Comparison of ENCODE assay signal across 8 cellular contexts in the genomic region with DNA sequence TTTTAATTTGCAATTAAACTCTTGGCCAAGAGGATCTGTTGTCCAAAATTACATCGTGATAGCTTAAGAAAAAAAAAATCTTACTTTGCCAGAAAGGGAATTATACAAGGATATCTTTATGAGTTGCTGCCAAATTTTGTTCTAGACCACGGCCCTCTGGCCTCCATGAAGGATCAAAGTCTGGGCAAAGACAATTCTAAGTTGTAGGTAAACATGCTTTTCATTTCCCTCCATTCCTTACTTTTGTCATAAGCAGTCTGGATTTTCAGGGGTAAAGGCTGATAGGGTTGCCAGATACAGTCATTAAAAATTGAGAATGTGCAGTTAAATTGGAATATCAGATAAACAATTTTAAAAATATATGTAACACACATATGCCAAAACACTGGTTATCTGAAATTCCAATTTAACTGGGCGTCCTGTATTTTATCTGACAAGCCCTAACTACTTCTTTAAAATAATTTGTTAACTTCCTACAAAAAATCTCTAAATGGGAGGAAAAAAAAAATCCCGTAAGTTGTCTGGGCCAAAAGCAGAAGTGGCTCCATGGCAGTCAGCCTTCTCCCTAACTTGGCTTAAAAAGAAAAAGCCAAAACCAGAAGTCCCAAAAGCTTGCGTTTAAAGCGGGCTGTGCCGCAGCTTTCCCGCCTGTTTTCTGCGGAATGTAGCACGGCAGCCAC.
A peak's percentile ranks its signal among the peaks of the same experiment; 100 is the strongest.
DNase-seq lines count a peak whose midpoint lies in the region; ATAC-seq and TF ChIP-seq lines count a peak whose summit lies in the region.

No MANE protein-coding gene starts in this region.

- H3K79me2 ChIP-seq in hepatocyte = peaks cover 34% of the 10 kb centered on the region

- H3K9me3 ChIP-seq in hepatocyte (ENCODE audit: low read depth) = no peaks in the 10 kb centered on the region

- H3K27ac ChIP-seq in hepatocyte = peak overlapping the region; percentile 100

- H4K20me1 ChIP-seq in hepatocyte (ENCODE audit: insufficient read depth, poor library complexity, severe bottlenecking) = no peaks in the 10 kb centered on the region

- H3K9me3 Mint-ChIP-seq in T-cell = no peaks in the 10 kb centered on the region
- no peaks in the 10 kb centered on the region for H3K9me3 Mint-ChIP-seq in stimulated activated naive B cell treated with anti-CD40 and anti-IgM and Interleukin-4, amounts not matched to agents 10 μg/mL and 1 μg/mL and 100 μg/mL, for 72 hours

- H3K27me3 Mint-ChIP-seq in T-cell = no peaks in the 10 kb centered on the region
- no peaks in the 10 kb centered on the region for H3K27me3 Mint-ChIP-seq in stimulated activated naive B cell treated with anti-CD40 and anti-IgM and Interleukin-4, amounts not matched to agents 10 μg/mL and 1 μg/mL and 100 μg/mL, for 72 hours

- no peaks in the 10 kb centered on the region for H3K9me2 ChIP-seq in hepatocyte (replicated peaks; ENCODE audit: insufficient read depth)

- peaks cover 7% of the 10 kb centered on the region for H3K4me1 ChIP-seq in hepatocyte (ENCODE audit: insufficient read depth)

- peak overlapping the region; percentile 74 for H2AFZ ChIP-seq in hepatocyte

- peaks cover 33 to 37% (median 37%) of the 10 kb centered on the region in 3 donors for H3K4me1 Mint-ChIP-seq in T-cell
- peaks cover 20 to 47% of the 10 kb centered on the region in 2 donors for H3K4me1 Mint-ChIP-seq in stimulated activated naive B cell treated with anti-CD40 and anti-IgM and Interleukin-4, amounts not matched to agents 10 μg/mL and 1 μg/mL and 100 μg/mL, for 72 hours

- POLR2A ChIA-PET in T-cell (lab: Charles Lee) = no interaction called here

- peak overlapping the region; percentile 80 to 97 (median 90) for H3K4me3 Mint-ChIP-seq in T-cell
- peak overlapping the region; percentile 86 to 89 for H3K4me3 Mint-ChIP-seq in stimulated activated naive B cell treated with anti-CD40 and anti-IgM and Interleukin-4, amounts not matched to agents 10 μg/mL and 1 μg/mL and 100 μg/mL, for 72 hours

- H3K27me3 ChIP-seq in hepatocyte = no peaks in the 10 kb centered on the region

- H3K27ac Mint-ChIP-seq in T-cell = peak overlapping the region; percentile 98
- peak overlapping the region; percentile 100 for H3K27ac Mint-ChIP-seq in stimulated activated naive B cell treated with anti-CD40 and anti-IgM and Interleukin-4, amounts not matched to agents 10 μg/mL and 1 μg/mL and 100 μg/mL, for 72 hours

- H3K36me3 Mint-ChIP-seq in T-cell = no peaks in the 10 kb centered on the region
- peaks cover 6 to 22% of the 10 kb centered on the region in 2 donors for H3K36me3 Mint-ChIP-seq in stimulated activated naive B cell treated with anti-CD40 and anti-IgM and Interleukin-4, amounts not matched to agents 10 μg/mL and 1 μg/mL and 100 μg/mL, for 72 hours

- peak overlapping the region; percentile 70 for H3K4me3 ChIP-seq in hepatocyte

- H3K4me2 ChIP-seq in hepatocyte = peak overlapping the region; percentile 83

- WGBS in hepatocyte (ENCODE audit: low lambda C conversion rate, missing lambda C conversion rate) = 11% methylated on average over 10 of the region's 10 CpGs

- CTCF ChIA-PET in T-cell (lab: Charles Lee) = interaction anchor here in 1 of 2 donors (0.6 kb wide), 1 partner anchor 129 kb away, joined by 4 read pairs; no protein-coding TSS in a partner anchor

- ATAC-seq in T-cell (replicated peaks in 1 of 4) = no peak
- no peak for ATAC-seq in stimulated activated naive B cell treated with anti-CD40 and anti-IgM and Interleukin-4, amounts not matched to agents 10 μg/mL and 1 μg/mL and 100 μg/mL, for 72 hours (replicated peaks)

- no peak for TF ChIP-seq CTCF in hepatocyte (IDR thresholded peaks at IDR 0.05; ENCODE audit: poor library complexity)

- DNase-seq in NCI-H146 treated with DMSO at 0.1 percent for 48 hours (lab: John Stamatoyannopoulos, UW; ENCODE audit: unreplicated experiment) = peak; percentile 28
- DNase-seq in NCI-H146 (lab: John Stamatoyannopoulos, UW) = no peak
- no peak for DNase-seq in T-cell
- no peak for DNase-seq in hepatocyte (ENCODE audit: low spot score)
- DNase-seq in stimulated activated naive B cell treated with anti-CD40 and anti-IgM and Interleukin-4, amounts not matched to agents 10 μg/mL and 1 μg/mL and 100 μg/mL, for 72 hours = no peak
- DNase-seq in NOMO-1 treated with DMSO at 0.1 percent for 48 hours (lab: John Stamatoyannopoulos, UW; ENCODE audit: unreplicated experiment) = no peak
- DNase-seq in occipital lobe (lab: John Stamatoyannopoulos, UW) = no peak
- no peak for DNase-seq in glomerular visceral epithelial cell (ENCODE audit: extremely low spot score)

- no peaks in the 10 kb centered on the region for H3K36me3 ChIP-seq in hepatocyte (replicated peaks; ENCODE audit: insufficient read depth, low read depth)
